Comparison of ENCODE assay signal across 2 cellular contexts in genomic region chr6:43274916-43275597, GRCh38.
TF ChIP-seq lines count a peak whose summit lies in the region.

No MANE protein-coding gene starts in this region.

TF ChIP-seq in IMR-90, 13 proteins besides CTCF, POLR2A, EP300 and RAD21:
- no peak for TF ChIP-seq MAZ (IDR thresholded peaks at IDR 0.05; ENCODE audit: borderline replicate concordance, low read depth, low read length)

TF ChIP-seq in HEK293T, 16 proteins besides CTCF, POLR2A, EP300 and RAD21:
- TF ChIP-seq CTBP1 (IDR thresholded peaks at IDR 0.05; ENCODE audit: borderline replicate concordance), result no peak
